9 cellular contexts compared by ENCODE assay signal in the genomic region with DNA sequence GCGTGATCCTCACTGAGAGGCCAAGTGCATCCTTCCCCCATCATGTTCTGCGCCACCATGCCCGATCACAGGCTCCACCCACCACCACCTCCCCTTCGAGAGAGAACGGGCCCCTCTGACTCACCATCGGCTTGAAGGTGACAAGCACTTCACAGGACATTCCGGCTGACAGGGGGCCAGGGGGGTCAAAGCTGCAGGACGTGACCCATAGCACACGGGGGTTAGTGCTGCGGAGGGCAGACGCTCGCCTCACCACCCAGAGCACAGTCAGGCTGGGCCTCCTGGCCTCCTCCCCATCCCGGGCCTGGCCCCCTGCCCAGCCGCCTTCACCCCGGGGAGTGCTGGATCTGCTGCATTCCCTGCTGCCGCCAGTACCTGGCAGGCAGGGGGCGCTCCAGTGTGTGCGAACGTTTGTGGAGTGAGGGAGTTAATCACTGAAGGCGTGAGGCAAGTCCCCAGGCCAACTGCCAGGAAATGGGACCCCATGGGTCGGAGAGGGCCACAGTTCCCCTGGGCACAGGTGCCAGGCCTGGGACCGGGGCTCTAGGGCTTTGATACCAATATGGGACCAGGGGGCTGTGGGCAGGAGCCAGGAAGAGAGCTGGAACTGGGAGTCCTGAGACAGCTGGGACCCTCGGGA. TPM values are rescaled to one million over a fixed set of nuclear protein-coding genes. Genes with fewer than 3 reads are reported as not detected.
DNase-seq lines count a peak whose midpoint lies in the region; ATAC-seq, FAIRE-seq and TF ChIP-seq lines count a peak whose summit lies in the region.
"Had no signal": no experiment of that assay in that cellular context is flagged by ENCODE, and none has a peak within 500 bp of the region (broad histone marks: within the 10 kb centered on the region; RNA-seq: fewer than 3 reads in every experiment).

No MANE protein-coding gene starts in this region.

- H3K4me1 ChIP-seq in thyroid gland, result peaks cover 0 to 10% of the 10 kb centered on the region in 2 donors

- CTCF ChIA-PET in Calu3 (lab: Charles Lee), result interaction anchor here (0.6 to 5.0 kb wide), 2 partner anchors 15 to 84 kb away, joined by 6 to 22 read pairs; no protein-coding TSS in a partner anchor
- CTCF ChIA-PET in RWPE1 (lab: Yijun Ruan, JAX), result interaction anchor here (0.6 to 5.4 kb wide), 12 partner anchors 12 to 214 kb away, joined by 3 to 69 read pairs (median 4); a partner anchor contains a TSS

- peak; percentile 86 for TF ChIP-seq CTCF in Calu3 (IDR thresholded peaks at IDR 0.05; ENCODE audit: unreplicated experiment)
- TF ChIP-seq CTCF in RWPE1 (conservative IDR thresholded peaks at IDR 0.05; ENCODE audit: low read depth), result peak; percentile 77
- peak; percentile 51 to 88 (median 70) for TF ChIP-seq CTCF in thyroid gland (IDR thresholded peaks at IDR 0.05)

- TF ChIP-seq POLR2A in thyroid gland (IDR thresholded peaks at IDR 0.05), result no peak

- BruUV-seq in Calu3 (replicated peaks; lab: Mats Ljungman, UMichigan), result no TSS peak

- peaks cover 10% of the 10 kb centered on the region for H3K4me1 Mint-ChIP-seq in Calu3 (ENCODE audit: low read depth, unreplicated experiment)

- H3K27ac ChIP-seq in RWPE1 (no peak overlapping the region), thyroid gland (no peak overlapping the region)

- 13 to 16% methylated on average over 15 to 17 of the region's 23 CpGs for WGBS in thyroid gland, 2 donors

- H3K27ac Mint-ChIP-seq in Calu3 (ENCODE audit: unreplicated experiment), result no peak overlapping the region
- H3K27ac Mint-ChIP-seq: activated naive CD4-positive, alpha-beta T cell treated with anti-CD3 and anti-CD28 coated beads, Interleukin-2, amount 50 U/mL, for 24 hours had no signal

- no peaks in the 10 kb centered on the region for H3K9me3 ChIP-seq in thyroid gland

- no peak for FAIRE-seq in frontal cortex (lab: Jason Lieb, UNC)

- H3K36me3 Mint-ChIP-seq in Calu3 (ENCODE audit: insufficient read depth, unreplicated experiment), result no peaks in the 10 kb centered on the region
- H3K36me3 Mint-ChIP-seq: activated naive CD4-positive, alpha-beta T cell treated with anti-CD3 and anti-CD28 coated beads, Interleukin-2, amount 50 U/mL, for 24 hours had no signal

- H3K4me3 ChIP-seq in thyroid gland (replicated peaks in 1 of 3), result no peak overlapping the region

- H3K27me3 Mint-ChIP-seq in Calu3 (ENCODE audit: unreplicated experiment), result peaks cover 57% of the 10 kb centered on the region

- peak overlapping the region; percentile 40 for H3K4me3 Mint-ChIP-seq in Calu3 (ENCODE audit: low read depth, unreplicated experiment)
- H3K4me3 Mint-ChIP-seq: activated naive CD4-positive, alpha-beta T cell treated with anti-CD3 and anti-CD28 coated beads, Interleukin-2, amount 50 U/mL, for 24 hours had no signal

- no peaks in the 10 kb centered on the region for H3K27me3 ChIP-seq in thyroid gland

- no peaks in the 10 kb centered on the region for H3K9me3 Mint-ChIP-seq in Calu3 (ENCODE audit: low read depth, unreplicated experiment)
- H3K9me3 Mint-ChIP-seq: activated naive CD4-positive, alpha-beta T cell treated with anti-CD3 and anti-CD28 coated beads, Interleukin-2, amount 50 U/mL, for 24 hours had no signal

- intact Hi-C loops in Calu3 (cut with micrococcal nuclease; ENCODE audit: unreplicated experiment), result loop anchor here (5.0 kb wide), 1 partner anchor 87 kb away; no protein-coding TSS in a partner anchor
- intact Hi-C loops in thyroid gland (cut with DNase I), result loop anchor here (5.0 kb wide), 1 partner anchor 82 kb away; no protein-coding TSS in a partner anchor

- POLR2A ChIA-PET in RWPE1 (lab: Yijun Ruan, JAX; ENCODE audit: low non-redundant PET), result no interaction called here

- no peaks in the 10 kb centered on the region for H3K36me3 ChIP-seq in thyroid gland

- no peak for ATAC-seq in HG02884 (IDR thresholded peaks at IDR 0.05; ENCODE audit: unreplicated experiment)

- DNase-seq in Calu3 (peak; percentile 90), HuH-7.5 (ENCODE audit: low spot score) (peak; percentile 95), RWPE1 (ENCODE audit: low spot score) (peak; percentile 88), frontal cortex (ENCODE audit: low spot score in 2 of 2) (peak; percentile 72 to 86), occipital lobe (lab: John Stamatoyannopoulos, UW) (peak; percentile 77), thyroid gland (peak; percentile 87 to 89)
- peak; percentile 34 for DNase-seq in activated T-helper 9 cell treated with anti-CD3 and anti-CD28 coated beads, Interleukin-2, amount 50 U/mL, for 16 hours (ENCODE audit: low read depth)

RNA-seq across cellular contexts. Expression of a gene that starts 40.9 kb away (rescaled TPM):
- total RNA-seq in Calu3 (2022) (0.64 and 1.1 TPM in 2 replicates), frontal cortex (1.6 TPM), occipital lobe (1.1 TPM), thyroid gland (not detected)

RNA-seq across cellular contexts. Expression of a gene that starts 43.6 kb away (rescaled TPM):
- total RNA-seq in Calu3 (2022) (not detected in 2 replicates), frontal cortex (0.41 TPM), occipital lobe (0.47 TPM), thyroid gland (under 1 TPM in 1 of 4 donors, not detected in 3; 0.13 TPM)

RNA-seq across cellular contexts. Expression of a gene that starts 44.9 kb away (rescaled TPM):
- 0.59 and 1.3 TPM in 2 replicates for total RNA-seq in Calu3 (2022)
- not detected for total RNA-seq in frontal cortex
- total RNA-seq in occipital lobe, result not detected
- under 1 TPM in 1 of 4 donors, not detected in 3; 0.13 TPM for total RNA-seq in thyroid gland

RNA-seq across cellular contexts. Expression of a gene that starts 59.2 kb away (rescaled TPM):
- total RNA-seq in Calu3 (2022) (0.81 TPM in 1 of 2 replicates, not detected in the other), frontal cortex (2.0 TPM), occipital lobe (0.62 TPM), thyroid gland (under 1 TPM in 2 of 4 donors, not detected in 2; 0.49 to 0.78 TPM)

Comparison
In these comparisons a context has a peak if more than half of its experiments do, and no peak if none do; other contexts are left out.
1. DNase-seq: peak in every context shown above with its lines; median percentile 95 in HuH-7.5; 90 in Calu3; 88 in RWPE1; 88 in thyroid gland; 79 in frontal cortex; 77 in occipital lobe; 34 in activated T-helper 9 cell treated with anti-CD3 and anti-CD28 coated beads, Interleukin-2, amount 50 U/mL, for 16 hours.